ENCODE assay signal across 9 cellular contexts in genomic region chr3:56347219-56347871, GRCh38.
DNase-seq lines count a peak whose midpoint lies in the region; ATAC-seq and TF ChIP-seq lines count a peak whose summit lies in the region.
"Had no signal": no experiment of that assay in that cellular context is flagged by ENCODE, and none has a peak within 500 bp of the region (broad histone marks: within the 10 kb centered on the region; RNA-seq: fewer than 3 reads in every experiment).

No MANE protein-coding gene starts in this region.

- no peak overlapping the region for H3K4me3 ChIP-seq in DND-41 (ENCODE audit: low read depth in 1 of 2, low read length in 2 of 2)
- H3K4me3 ChIP-seq in WERI-Rb-1 (ENCODE audit: low read depth, low read length) = no peak overlapping the region
- no peak overlapping the region for H3K4me3 ChIP-seq in suprapubic skin
- H3K4me3 ChIP-seq: thoracic aorta had no signal

- H3K4me2 ChIP-seq in DND-41 (ENCODE audit: insufficient read depth, low read length) = no peak overlapping the region

- no peaks in the 10 kb centered on the region for H3K4me1 ChIP-seq in DND-41 (ENCODE audit: insufficient read depth, low read length)
- no peaks in the 10 kb centered on the region for H3K4me1 ChIP-seq in suprapubic skin

- H3K27ac ChIP-seq in DND-41 (ENCODE audit: low read length) (no peak overlapping the region), WERI-Rb-1 (no peak overlapping the region), suprapubic skin (no peak overlapping the region)
- H3K27ac ChIP-seq: thoracic aorta had no signal

- H3K9ac ChIP-seq in DND-41 (ENCODE audit: low read depth, low read length) = no peak overlapping the region

- TF ChIP-seq POLR2A in suprapubic skin (IDR thresholded peaks at IDR 0.05) = no peak

- no peaks in the 10 kb centered on the region for H3K36me3 ChIP-seq in DND-41 (ENCODE audit: insufficient read depth, low read length)
- H3K36me3 ChIP-seq in WERI-Rb-1 = no peaks in the 10 kb centered on the region
- H3K36me3 ChIP-seq in suprapubic skin = no peaks in the 10 kb centered on the region
- H3K36me3 ChIP-seq: thoracic aorta had no signal

- no peaks in the 10 kb centered on the region for H3K9me3 ChIP-seq in DND-41 (ENCODE audit: insufficient read depth, low read length, severe bottlenecking)
- H3K9me3 ChIP-seq in WERI-Rb-1 (ENCODE audit: severe bottlenecking) = no peaks in the 10 kb centered on the region
- no peaks in the 10 kb centered on the region for H3K9me3 ChIP-seq in suprapubic skin
- H3K9me3 ChIP-seq: thoracic aorta had no signal

- no peaks in the 10 kb centered on the region for H3K79me2 ChIP-seq in DND-41 (ENCODE audit: insufficient read depth, low read length)

- WGBS in suprapubic skin = 29% methylated on average over 5 of the region's 5 CpGs

- ATAC-seq in DND-41 (ENCODE audit: insufficient read depth, low read depth) (peak; percentile 69), omental fat pad (ENCODE audit: low FRiP score) (no peak), HG03025 (IDR thresholded peaks at IDR 0.05; ENCODE audit: low FRiP score, unreplicated experiment) (no peak)

- POLR2A ChIA-PET in HEK293T (lab: Yijun Ruan, JAX) = no interaction called here

- CTCF ChIA-PET in HEK293T (lab: Yijun Ruan, JAX) = interaction anchor here (0.5 to 2.0 kb wide), 10 partner anchors 9 to 384 kb away, joined by 3 to 8 read pairs (median 3); no protein-coding TSS in a partner anchor

- H4K20me1 ChIP-seq in DND-41 (ENCODE audit: insufficient read depth, low read length) = no peaks in the 10 kb centered on the region

- DNase-seq in DND-41 = peak; percentile 53
- DNase-seq in HEK293T (ENCODE audit: extremely low spot score) = peak; percentile 60
- DNase-seq in WERI-Rb-1 = peak; percentile 75
- DNase-seq in inferior parietal cortex (ENCODE audit: extremely low spot score) = peak; percentile 80
- no peak for DNase-seq in suprapubic skin (ENCODE audit: low spot score in 2 of 2)
- no peak for DNase-seq in omental fat pad (ENCODE audit: low spot score)
- DNase-seq in NCI-H1694 (lab: John Stamatoyannopoulos, UW) = no peak

- H2AFZ ChIP-seq in DND-41 (ENCODE audit: low read depth, low read length) = no peak overlapping the region

- TF ChIP-seq CTCF in DND-41 (IDR thresholded peaks at IDR 0.05; ENCODE audit: borderline replicate concordance, extremely low read depth, low read length, poor library complexity, severe bottlenecking) (peak; percentile 63), WERI-Rb-1 (IDR thresholded peaks at IDR 0.05; ENCODE audit: low read depth, low read length) (peak; percentile 89), suprapubic skin (IDR thresholded peaks at IDR 0.05) (no peak), omental fat pad (IDR thresholded peaks at IDR 0.05) (no peak)

- no peak for TF ChIP-seq EP300 in suprapubic skin (IDR thresholded peaks at IDR 0.05)

- H3K27me3 ChIP-seq in DND-41 (ENCODE audit: insufficient read depth, low read length, poor library complexity) (peaks cover 3% of the 10 kb centered on the region), WERI-Rb-1 (ENCODE audit: insufficient read depth, low read depth, severe bottlenecking) (no peaks in the 10 kb centered on the region), suprapubic skin (no peaks in the 10 kb centered on the region)

TF ChIP-seq in HEK293T, 16 proteins besides CTCF, POLR2A, EP300 and RAD21:
- no peak for TF ChIP-seq LEF1 (IDR thresholded peaks at IDR 0.05; ENCODE audit: borderline replicate concordance)
- TF ChIP-seq FOXK2 (IDR thresholded peaks at IDR 0.05) = no peak
- no peak for TF ChIP-seq SP1 (IDR thresholded peaks at IDR 0.05)
- TF ChIP-seq FOXA1 (IDR thresholded peaks at IDR 0.05) = no peak
- TF ChIP-seq CTBP1 (IDR thresholded peaks at IDR 0.05; ENCODE audit: borderline replicate concordance) = no peak
- no peak for TF ChIP-seq NFRKB (IDR thresholded peaks at IDR 0.05)
- no peak for TF ChIP-seq ARNT (IDR thresholded peaks at IDR 0.05)
TF ChIP-seq in HEK293T: peak in this region for 0.

Comparison
In these comparisons a context has a peak if more than half of its experiments do, and no peak if none do; other contexts are left out.
1. DNase-seq: peak in DND-41 (single experiment), HEK293T (single experiment), WERI-Rb-1 (single experiment) and inferior parietal cortex (single experiment); none in suprapubic skin (0 of 2), omental fat pad (single experiment) and NCI-H1694 (single experiment).
2. CTCF ChIP-seq: peak in DND-41 (single experiment) and WERI-Rb-1 (single experiment); none in suprapubic skin (0 of 2) and omental fat pad (0 of 3).